29 cellular contexts compared by ENCODE assay signal in genomic region chr10:26311383-26311940, GRCh38.
A peak's percentile ranks its signal among the peaks of the same experiment; 100 is the strongest.
DNase-seq lines count a peak whose midpoint lies in the region; ATAC-seq and TF ChIP-seq lines count a peak whose summit lies in the region.
"Had no signal": no experiment of that assay in that cellular context is flagged by ENCODE, and none has a peak within 500 bp of the region (broad histone marks: within the 10 kb centered on the region; RNA-seq: fewer than 3 reads in every experiment).

No MANE protein-coding gene starts in this region.

- H3K4me3 ChIP-seq in DOHH2 (ENCODE audit: low read length) (peak overlapping the region; percentile 84), neural progenitor cell (no peak overlapping the region), heart left ventricle (no peak overlapping the region)
- H3K4me3 ChIP-seq: ascending aorta; BLaER1 treated with 17β-estradiol and CSF1 and Interleukin-3, amounts not matched to agents 10 nM and 100 nM; esophagus muscularis mucosa; skin epidermis; tibial nerve had no signal

- peaks cover 4% of the 10 kb centered on the region for H3K27me3 Mint-ChIP-seq in neural progenitor cell (ENCODE audit: insufficient read depth, low read depth)

- H3K79me2 ChIP-seq in DOHH2 (ENCODE audit: control insufficient read depth, low read length) (peaks cover 40% of the 10 kb centered on the region), neural progenitor cell (ENCODE audit: low read depth) (no peaks in the 10 kb centered on the region)

- H3K4me2 ChIP-seq in DOHH2 (ENCODE audit: low read length) (peak overlapping the region; percentile 96), neural progenitor cell (no peak overlapping the region)
- H3K4me2 ChIP-seq: SK-N-SH had no signal

- no peak overlapping the region for H3K9ac ChIP-seq in neural progenitor cell
- H3K9ac ChIP-seq: BLaER1 treated with 17β-estradiol and CSF1 and Interleukin-3, amounts not matched to agents 10 nM and 100 nM; SK-N-SH had no signal

- H3K4me1 Mint-ChIP-seq in neural progenitor cell: peaks cover 21% of the 10 kb centered on the region
- H3K4me1 Mint-ChIP-seq: activated naive CD8-positive, alpha-beta T cell treated with anti-CD3 and anti-CD28 coated beads for 36 hours; naive thymus-derived CD4-positive, alpha-beta T cell; T-helper 17 cell had no signal

- H3K9me3 Mint-ChIP-seq in neural progenitor cell: no peaks in the 10 kb centered on the region
- H3K9me3 Mint-ChIP-seq: activated CD8-positive, alpha-beta T cell treated with anti-CD3 and anti-CD28 coated beads for 36 hours; activated naive CD8-positive, alpha-beta T cell treated with anti-CD3 and anti-CD28 coated beads for 36 hours; effector memory CD8-positive, alpha-beta T cell had no signal

- H2AFZ ChIP-seq in neural progenitor cell (replicated peaks): peak overlapping the region; percentile 74

- peaks cover 68% of the 10 kb centered on the region for H3K4me1 ChIP-seq in DOHH2 (ENCODE audit: control insufficient read depth, low read length)
- peaks cover 23% of the 10 kb centered on the region for H3K4me1 ChIP-seq in neural progenitor cell
- no peaks in the 10 kb centered on the region for H3K4me1 ChIP-seq in heart left ventricle
- H3K4me1 ChIP-seq: ascending aorta, esophagus muscularis mucosa, foreskin keratinocyte, tibial nerve had no signal

- no peak overlapping the region for H3K4me3 Mint-ChIP-seq in neural progenitor cell
- H3K4me3 Mint-ChIP-seq: activated CD8-positive, alpha-beta T cell treated with anti-CD3 and anti-CD28 coated beads for 36 hours; activated naive CD8-positive, alpha-beta T cell treated with anti-CD3 and anti-CD28 coated beads for 36 hours; effector memory CD8-positive, alpha-beta T cell; naive thymus-derived CD4-positive, alpha-beta T cell; T-helper 17 cell had no signal

- no peak for TF ChIP-seq POLR2A in heart left ventricle (IDR thresholded peaks at IDR 0.05)

- no peaks in the 10 kb centered on the region for H3K27me3 ChIP-seq in DOHH2 (ENCODE audit: control insufficient read depth, low read length)
- H3K27me3 ChIP-seq in neural progenitor cell: no peaks in the 10 kb centered on the region
- H3K27me3 ChIP-seq in heart left ventricle: peaks cover 0 to 7% (median 0%) of the 10 kb centered on the region in 9 donors
- H3K27me3 ChIP-seq: ascending aorta; BLaER1 treated with 17β-estradiol and CSF1 and Interleukin-3, amounts not matched to agents 10 nM and 100 nM; foreskin keratinocyte had no signal

- H3K9me2 ChIP-seq in DOHH2 (replicated peaks; ENCODE audit: control insufficient read depth, low read length): no peaks in the 10 kb centered on the region
- H3K9me2 ChIP-seq: SK-N-SH had no signal

- no peaks in the 10 kb centered on the region for H3K9me3 ChIP-seq in DOHH2 (ENCODE audit: control insufficient read depth, insufficient read depth, low read length)
- no peaks in the 10 kb centered on the region for H3K9me3 ChIP-seq in neural progenitor cell (ENCODE audit: low read depth)
- H3K9me3 ChIP-seq in heart left ventricle: no peaks in the 10 kb centered on the region
- H3K9me3 ChIP-seq: ascending aorta; BLaER1 treated with 17β-estradiol and CSF1 and Interleukin-3, amounts not matched to agents 10 nM and 100 nM; esophagus muscularis mucosa; SK-N-SH; tibial nerve had no signal

- TF ChIP-seq CTCF in DOHH2 (IDR thresholded peaks at IDR 0.05; ENCODE audit: low read depth, low read length, poor library complexity, severe bottlenecking) (no peak), neural progenitor cell (IDR thresholded peaks at IDR 0.05) (peak; percentile 55), heart left ventricle (IDR thresholded peaks at IDR 0.05) (no peak)

- DNase-seq in NAMALWA (ENCODE audit: low spot score) (peak; percentile 66), germinal center (ENCODE audit: low spot score) (peak; percentile 25), neural progenitor cell (ENCODE audit: low spot score) (peak; percentile 73), HuH-7 (ENCODE audit: low spot score) (no peak), heart left ventricle (no peak)
- no peak for DNase-seq in activated effector memory CD4-positive, alpha-beta T cell treated with Interleukin-2 at 50 U/mL for 16 hours
- DNase-seq in stimulated activated CD4-positive, alpha-beta T cell treated with anti-CD3 and anti-CD28 coated beads, Interleukin-12 subunit alpha, Interleukin-12 subunit beta, amount 100 ng/mL, for 4 hours: no peak
- DNase-seq: ACHN; activated CD8-positive, alpha-beta T cell treated with anti-CD3 and anti-CD28 coated beads for 36 hours; activated effector memory CD4-positive, alpha-beta T cell treated with anti-CD3 and anti-CD28 coated beads, Interleukin-2, amount 50 U/mL, for 16 hours; activated naive CD8-positive, alpha-beta T cell treated with anti-CD3 and anti-CD28 coated beads for 36 hours; COR-L47; cortex of kidney; DMS79; effector memory CD8-positive, alpha-beta T cell; foreskin keratinocyte; midbrain; naive thymus-derived CD4-positive, alpha-beta T cell; NCI-H1694; NCI-H524; SK-N-SH; stimulated activated CD4-positive, alpha-beta T cell treated with anti-CD3 and anti-CD28 coated beads, Interleukin-2, amount 100 ng/mL, for 24 hours; T-helper 17 cell had no signal

- H3K27ac ChIP-seq in DOHH2 (ENCODE audit: low read depth, low read length): peak overlapping the region; percentile 99
- no peak overlapping the region for H3K27ac ChIP-seq in neural progenitor cell
- no peak overlapping the region for H3K27ac ChIP-seq in heart left ventricle
- H3K27ac ChIP-seq: ascending aorta; BLaER1 treated with 17β-estradiol and CSF1 and Interleukin-3, amounts not matched to agents 10 nM and 100 nM; esophagus muscularis mucosa; foreskin keratinocyte; skin epidermis; tibial nerve had no signal

- H3K36me3 ChIP-seq in DOHH2 (ENCODE audit: control insufficient read depth, low read length): peaks cover 13% of the 10 kb centered on the region
- no peaks in the 10 kb centered on the region for H3K36me3 ChIP-seq in neural progenitor cell
- no peaks in the 10 kb centered on the region for H3K36me3 ChIP-seq in heart left ventricle
- H3K36me3 ChIP-seq: ascending aorta; BLaER1 treated with 17β-estradiol and CSF1 and Interleukin-3, amounts not matched to agents 10 nM and 100 nM; esophagus muscularis mucosa; tibial nerve had no signal

- no peak overlapping the region for H3K27ac Mint-ChIP-seq in neural progenitor cell
- H3K27ac Mint-ChIP-seq: activated CD8-positive, alpha-beta T cell treated with anti-CD3 and anti-CD28 coated beads for 36 hours; activated naive CD8-positive, alpha-beta T cell treated with anti-CD3 and anti-CD28 coated beads for 36 hours; effector memory CD8-positive, alpha-beta T cell; T-helper 17 cell had no signal

- peaks cover 17% of the 10 kb centered on the region for H3F3A ChIP-seq in DOHH2 (ENCODE audit: control insufficient read depth, insufficient read depth)
- H3F3A ChIP-seq in neural progenitor cell (ENCODE audit: low read depth): peaks cover 5% of the 10 kb centered on the region

- no peaks in the 10 kb centered on the region for H3K36me3 Mint-ChIP-seq in neural progenitor cell
- H3K36me3 Mint-ChIP-seq: activated naive CD8-positive, alpha-beta T cell treated with anti-CD3 and anti-CD28 coated beads for 36 hours; naive thymus-derived CD4-positive, alpha-beta T cell had no signal

- ATAC-seq in heart left ventricle: no peak
- ATAC-seq: activated CD8-positive, alpha-beta T cell treated with anti-CD3 and anti-CD28 coated beads for 36 hours; effector memory CD8-positive, alpha-beta T cell; foreskin keratinocyte; naive thymus-derived CD4-positive, alpha-beta T cell; T-helper 17 cell had no signal

- 21 to 40% (median 26%) methylated on average over 6 of the region's 6 CpGs for WGBS in heart left ventricle, 4 donors

- intact Hi-C loops in heart left ventricle (cut with DNase I): no loop called here

- H4K20me1 ChIP-seq in DOHH2 (ENCODE audit: control insufficient read depth, insufficient read depth, low read depth, low read length): no peaks in the 10 kb centered on the region
- H4K20me1 ChIP-seq in neural progenitor cell (ENCODE audit: low read depth): no peaks in the 10 kb centered on the region
- H4K20me1 ChIP-seq: BLaER1 treated with 17β-estradiol and CSF1 and Interleukin-3, amounts not matched to agents 10 nM and 100 nM had no signal

Comparison
In these comparisons a context has a peak if more than half of its experiments do, and no peak if none do; other contexts are left out.
1. DNase-seq: peak in NAMALWA (single experiment), germinal center (single experiment) and neural progenitor cell (single experiment); none in HuH-7 (single experiment), activated effector memory CD4-positive, alpha-beta T cell treated with Interleukin-2 at 50 U/mL for 16 hours (single experiment), stimulated activated CD4-positive, alpha-beta T cell treated with anti-CD3 and anti-CD28 coated beads, Interleukin-12 subunit alpha, Interleukin-12 subunit beta, amount 100 ng/mL, for 4 hours (single experiment) and heart left ventricle (0 of 5).